ENCODE assay signal across 9 cellular contexts in genomic region chr9:34501889-34502425, GRCh38. TPM values are rescaled to one million over a fixed set of nuclear protein-coding genes. Genes with fewer than 3 reads are reported as not detected.
A peak's percentile ranks its signal among the peaks of the same experiment; 100 is the strongest.
DNase-seq lines count a peak whose midpoint lies in the region; ATAC-seq, FAIRE-seq and TF ChIP-seq lines count a peak whose summit lies in the region.
"Had no signal": no experiment of that assay in that cellular context is flagged by ENCODE, and none has a peak within 500 bp of the region (broad histone marks: within the 10 kb centered on the region; RNA-seq: fewer than 3 reads in every experiment).

No MANE protein-coding gene starts in this region.

- peak overlapping the region in 2 of 4 donors; percentile 39 to 49 for H3K27ac ChIP-seq in pancreas

- H3K4me1 ChIP-seq in pancreas: no peaks in the 10 kb centered on the region

- FAIRE-seq in frontal cortex (lab: Jason Lieb, UNC) (peak; percentile 97), pancreas (lab: Jason Lieb, UNC) (no peak)

- intact Hi-C loops in pancreas (cut with DNase I): loop anchor here in 1 of 3 donors (10.0 kb wide), 1 partner anchor 67 kb away; no protein-coding TSS in a partner anchor

- H3K9me3 ChIP-seq in pancreas: no peaks in the 10 kb centered on the region

- H3K27me3 ChIP-seq in pancreas: no peaks in the 10 kb centered on the region

- DNase-seq in EL (peak; percentile 44), SK-MEL-5 (ENCODE audit: low read depth, low spot score) (peak; percentile 49), frontal cortex (ENCODE audit: low spot score in 2 of 2) (peak; percentile 78 to 80), pancreas (peak in 4 of 6 donors; percentile 38 to 69 (median 63)), NCI-H510A (lab: John Stamatoyannopoulos, UW) (no peak), OCI-M1 (lab: John Stamatoyannopoulos, UW) (no peak)
- DNase-seq: GDM1 had no signal

- peak; percentile 56 to 79 (median 76) for ATAC-seq in pancreas
- no peak for ATAC-seq in HG03460 (IDR thresholded peaks at IDR 0.05; ENCODE audit: unreplicated experiment)
- ATAC-seq in GM21786 (IDR thresholded peaks at IDR 0.05; ENCODE audit: unreplicated experiment): no peak

- in situ Hi-C loops in SK-MEL-5 (cut with HindIII; ENCODE audit: low pct_unique_long_range_greater_than_20kb, low sequenced_read_pairs): no loop called here

- H3K4me3 ChIP-seq in pancreas: no peak overlapping the region

- H3K36me3 ChIP-seq in pancreas: no peaks in the 10 kb centered on the region

- no peak for TF ChIP-seq CTCF in pancreas (IDR thresholded peaks at IDR 0.05)

- WGBS in pancreas, 2 donors: 32 to 35% methylated on average over 4 to 5 of the region's 5 CpGs

RNA-seq across cellular contexts. Expression of gene ENHO, which starts 20.8 kb away (rescaled TPM):
- 0.43 and 0.92 TPM in 2 replicates for total RNA-seq in SK-MEL-5 (2014; rRNA removed; shearing (Covaris generic))
- 0.47 and 1.0 TPM in 2 replicates for polyA plus RNA-seq in SK-MEL-5 (2015; cell fraction: cytosol; rRNA removed)
- not detected in 2 replicates for polyA plus RNA-seq in SK-MEL-5 (2015; cell fraction: nucleus; rRNA removed)
- 53.4 TPM for total RNA-seq in frontal cortex
- 1 to 10 TPM in 1 of 6 donors, under 1 TPM in 5; 0.24 to 1.1 (median 0.49) TPM for total RNA-seq in pancreas
- 1 to 10 TPM; 1.7 to 4.3 TPM for polyA plus RNA-seq in pancreas

RNA-seq across cellular contexts. Expression of gene DNAI1, which starts 43.4 kb away (rescaled TPM):
- total RNA-seq in SK-MEL-5 (2014; rRNA removed; shearing (Covaris generic)): 0.45 and 0.77 TPM in 2 replicates
- polyA plus RNA-seq in SK-MEL-5 (2015; cell fraction: cytosol; rRNA removed): 0.11 and 0.49 TPM in 2 replicates
- polyA plus RNA-seq in SK-MEL-5 (2015; cell fraction: nucleus; rRNA removed): 4.9 and 5.0 TPM in 2 replicates
- total RNA-seq in frontal cortex (1.2 TPM), pancreas (under 1 TPM; 0.16 to 0.69 (median 0.38) TPM)
- 1 to 10 TPM in 1 of 2 donors, under 1 TPM in 1; 0.99 to 5.0 TPM for polyA plus RNA-seq in pancreas

RNA-seq across cellular contexts. Expression of gene FAM219A, which starts 43.6 kb away (rescaled TPM):
- 7.4 and 8.2 TPM in 2 replicates for total RNA-seq in SK-MEL-5 (2014; rRNA removed; shearing (Covaris generic))
- polyA plus RNA-seq in SK-MEL-5 (2015; cell fraction: cytosol; rRNA removed): 21.0 and 22.6 TPM in 2 replicates
- polyA plus RNA-seq in SK-MEL-5 (2015; cell fraction: nucleus; rRNA removed): 30.2 and 32.8 TPM in 2 replicates
- total RNA-seq in frontal cortex (22.4 TPM), pancreas (1 to 10 TPM; 4.5 to 9.6 (median 7.0) TPM)
- 1 to 10 TPM; 9.7 to 9.8 TPM for polyA plus RNA-seq in pancreas

Comparison
In these comparisons a context has a peak if more than half of its experiments do, and no peak if none do; other contexts are left out.
1. DNase-seq: peak in EL (single experiment), SK-MEL-5 (single experiment), frontal cortex (2 of 2) and pancreas (4 of 6); none in NCI-H510A (single experiment) and OCI-M1 (single experiment).
2. ATAC-seq: peak in pancreas (4 of 4); none in HG03460 (single experiment) and GM21786 (single experiment).
3. RNA of gene ENHO, which starts 20.8 kb away (total RNA-seq): 53.4 TPM in frontal cortex (single experiment); 0.43 to 0.92 TPM in SK-MEL-5 and 0.24 to 1.1 TPM in pancreas; every median in the first group is over 10 times any median in the second.